In the genomic region with DNA sequence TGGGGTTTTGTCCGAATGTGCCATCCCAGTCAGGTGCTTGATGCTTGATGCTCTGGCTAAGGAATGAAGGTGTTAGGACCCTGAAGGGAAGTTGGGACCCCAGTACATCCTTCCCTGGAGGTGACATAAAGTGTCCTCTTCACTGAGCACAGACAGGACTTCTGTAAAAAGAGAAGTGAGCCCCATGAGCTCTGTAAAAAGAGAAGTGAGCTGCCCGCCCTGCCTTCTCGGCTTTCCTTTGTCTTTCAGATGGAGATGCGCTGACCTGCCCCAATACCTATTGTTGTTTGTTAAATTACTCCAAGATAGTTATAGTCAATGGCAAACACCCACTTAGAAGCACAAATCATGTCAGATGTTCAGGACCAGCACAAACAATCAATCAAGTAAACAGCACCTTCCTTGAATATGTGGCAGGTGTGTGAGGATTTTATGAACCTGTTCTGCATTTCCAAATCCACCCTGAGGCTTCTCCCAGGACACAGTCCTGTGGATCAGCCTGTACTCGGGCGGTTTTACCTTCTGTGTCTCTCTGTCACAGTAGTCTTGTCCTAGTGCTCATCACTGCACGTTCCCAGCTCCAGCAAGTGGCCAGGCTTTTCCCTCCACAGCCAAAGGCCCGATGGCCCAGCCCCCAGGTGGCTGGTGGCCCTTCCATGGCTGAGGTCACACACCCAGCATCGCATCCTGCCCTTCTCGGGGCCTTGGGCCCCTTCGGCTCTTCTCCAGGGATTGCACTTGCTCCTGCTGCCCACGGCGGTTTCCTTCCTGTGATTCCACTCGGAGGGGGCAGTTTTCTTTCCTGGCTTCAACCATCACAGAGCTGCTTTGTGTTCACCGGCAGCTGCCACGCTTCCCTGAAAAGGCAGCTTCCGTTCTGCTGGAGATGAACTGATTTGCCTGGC, we compare ENCODE assay signal across 1 cellular context.
TF ChIP-seq lines count a peak whose summit lies in the region.

No MANE protein-coding gene starts in this region.

TF ChIP-seq in WTC11, 78 proteins besides CTCF, POLR2A, EP300 and RAD21:
- TF ChIP-seq E2F1 (CRISPR knock-in tag; IDR thresholded peaks at IDR 0.05) (no peak), JUN (CRISPR knock-in tag; IDR thresholded peaks at IDR 0.05) (no peak), PREB (CRISPR knock-in tag; IDR thresholded peaks at IDR 0.05; ENCODE audit: borderline replicate concordance) (no peak), TEAD4 (CRISPR knock-in tag; IDR thresholded peaks at IDR 0.05) (no peak), SMAD3 (CRISPR knock-in tag; IDR thresholded peaks at IDR 0.05; ENCODE audit: borderline replicate concordance) (no peak), NFYB (CRISPR knock-in tag; conservative IDR thresholded peaks at IDR 0.05; ENCODE audit: low read depth) (no peak)
- TF ChIP-seq, protein P1, sequence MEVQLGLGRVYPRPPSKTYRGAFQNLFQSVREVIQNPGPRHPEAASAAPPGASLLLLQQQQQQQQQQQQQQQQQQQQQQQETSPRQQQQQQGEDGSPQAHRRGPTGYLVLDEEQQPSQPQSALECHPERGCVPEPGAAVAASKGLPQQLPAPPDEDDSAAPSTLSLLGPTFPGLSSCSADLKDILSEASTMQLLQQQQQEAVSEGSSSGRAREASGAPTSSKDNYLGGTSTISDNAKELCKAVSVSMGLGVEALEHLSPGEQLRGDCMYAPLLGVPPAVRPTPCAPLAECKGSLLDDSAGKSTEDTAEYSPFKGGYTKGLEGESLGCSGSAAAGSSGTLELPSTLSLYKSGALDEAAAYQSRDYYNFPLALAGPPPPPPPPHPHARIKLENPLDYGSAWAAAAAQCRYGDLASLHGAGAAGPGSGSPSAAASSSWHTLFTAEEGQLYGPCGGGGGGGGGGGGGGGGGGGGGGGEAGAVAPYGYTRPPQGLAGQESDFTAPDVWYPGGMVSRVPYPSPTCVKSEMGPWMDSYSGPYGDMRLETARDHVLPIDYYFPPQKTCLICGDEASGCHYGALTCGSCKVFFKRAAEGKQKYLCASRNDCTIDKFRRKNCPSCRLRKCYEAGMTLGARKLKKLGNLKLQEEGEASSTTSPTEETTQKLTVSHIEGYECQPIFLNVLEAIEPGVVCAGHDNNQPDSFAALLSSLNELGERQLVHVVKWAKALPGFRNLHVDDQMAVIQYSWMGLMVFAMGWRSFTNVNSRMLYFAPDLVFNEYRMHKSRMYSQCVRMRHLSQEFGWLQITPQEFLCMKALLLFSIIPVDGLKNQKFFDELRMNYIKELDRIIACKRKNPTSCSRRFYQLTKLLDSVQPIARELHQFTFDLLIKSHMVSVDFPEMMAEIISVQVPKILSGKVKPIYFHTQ (CRISPR knock-in tag; IDR thresholded peaks at IDR 0.05): no peak
- TF ChIP-seq, protein P2, sequence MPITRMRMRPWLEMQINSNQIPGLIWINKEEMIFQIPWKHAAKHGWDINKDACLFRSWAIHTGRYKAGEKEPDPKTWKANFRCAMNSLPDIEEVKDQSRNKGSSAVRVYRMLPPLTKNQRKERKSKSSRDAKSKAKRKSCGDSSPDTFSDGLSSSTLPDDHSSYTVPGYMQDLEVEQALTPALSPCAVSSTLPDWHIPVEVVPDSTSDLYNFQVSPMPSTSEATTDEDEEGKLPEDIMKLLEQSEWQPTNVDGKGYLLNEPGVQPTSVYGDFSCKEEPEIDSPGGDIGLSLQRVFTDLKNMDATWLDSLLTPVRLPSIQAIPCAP (CRISPR knock-in tag; IDR thresholded peaks at IDR 0.05): no peak
